Comparison of ENCODE assay signal across 10 cellular contexts in genomic region chr2:190863946-190864345, GRCh38. TPM values are rescaled to one million over a fixed set of nuclear protein-coding genes. Genes with fewer than 3 reads are reported as not detected.
DNase-seq lines count a peak whose midpoint lies in the region; ATAC-seq, FAIRE-seq and TF ChIP-seq lines count a peak whose summit lies in the region.
"Had no signal": no experiment of that assay in that cellular context is flagged by ENCODE, and none has a peak within 500 bp of the region (broad histone marks: within the 10 kb centered on the region; RNA-seq: fewer than 3 reads in every experiment).

No MANE protein-coding gene starts in this region.

- DNase-seq in EH (ENCODE audit: low read depth): peak; percentile 75
- DNase-seq in NCI-H2081 treated with DMSO at 0.1 percent for 48 hours (lab: John Stamatoyannopoulos, UW): peak; percentile 61
- no peak for DNase-seq in astrocyte (ENCODE audit: low read depth)
- DNase-seq in pancreas: peak in 1 of 6 donors; percentile 13
- no peak for DNase-seq in HPDE6-E6E7 (ENCODE audit: extremely low spot score)
- no peak for DNase-seq in activated CD8-positive, alpha-beta memory T cell treated with anti-CD3 and anti-CD28 coated beads, Interleukin-2, amount 50 U/mL, for 4 hours
- no peak for DNase-seq in NOMO-1 treated with DMSO at 0.1 percent for 48 hours (lab: John Stamatoyannopoulos, UW; ENCODE audit: unreplicated experiment)
- DNase-seq: stimulated activated CD4-positive, alpha-beta T cell treated with anti-CD3 and anti-CD28 coated beads, Interleukin-4, amount 100 ng/mL, for 1 hour had no signal

- no peak overlapping the region for H3K9ac ChIP-seq in astrocyte (ENCODE audit: low read length)
- H3K9ac ChIP-seq: neural progenitor cell had no signal

- H4K20me1 ChIP-seq in astrocyte (ENCODE audit: insufficient read depth, low read length): no peaks in the 10 kb centered on the region

- H3K4me1 Mint-ChIP-seq in astrocyte (ENCODE audit: low read depth, unreplicated experiment): peaks cover 62% of the 10 kb centered on the region

- no peak overlapping the region for H2AFZ ChIP-seq in astrocyte (ENCODE audit: low read depth, low read length)
- H2AFZ ChIP-seq: neural progenitor cell had no signal

- peaks cover 29% of the 10 kb centered on the region for H3K4me1 ChIP-seq in astrocyte (ENCODE audit: insufficient read depth, low read length)
- H3K4me1 ChIP-seq in pancreas: peaks cover 0 to 8% (median 7%) of the 10 kb centered on the region in 3 donors

- no peaks in the 10 kb centered on the region for H3K27me3 ChIP-seq in astrocyte (ENCODE audit: insufficient read depth, low read length)
- H3K27me3 ChIP-seq in pancreas: no peaks in the 10 kb centered on the region
- H3K27me3 ChIP-seq: neural progenitor cell had no signal

- no peak overlapping the region for H3K27ac ChIP-seq in astrocyte (ENCODE audit: low read depth, low read length)
- no peak overlapping the region for H3K27ac ChIP-seq in pancreas
- H3K27ac ChIP-seq: neural progenitor cell had no signal

- H3K36me3 ChIP-seq in astrocyte (ENCODE audit: insufficient read depth, low read length) (no peaks in the 10 kb centered on the region), pancreas (no peaks in the 10 kb centered on the region)
- H3K36me3 ChIP-seq: neural progenitor cell had no signal

- no peak for TF ChIP-seq CTCF in astrocyte (IDR thresholded peaks at IDR 0.05; ENCODE audit: insufficient read depth, low read depth, low read length)
- TF ChIP-seq CTCF in pancreas (IDR thresholded peaks at IDR 0.05): no peak

- no peaks in the 10 kb centered on the region for H3K79me2 ChIP-seq in astrocyte (ENCODE audit: insufficient read depth, low read length)

- peak; percentile 39 for FAIRE-seq in astrocyte (lab: Jason Lieb, UNC)
- FAIRE-seq in pancreas (lab: Jason Lieb, UNC): no peak

- H3K4me3 ChIP-seq in astrocyte (ENCODE audit: insufficient read depth, low read depth, low read length) (no peak overlapping the region), pancreas (no peak overlapping the region)
- H3K4me3 ChIP-seq: neural progenitor cell had no signal

- intact Hi-C loops in pancreas (cut with DNase I): no loop called here

- no peaks in the 10 kb centered on the region for H3K27me3 Mint-ChIP-seq in astrocyte (ENCODE audit: low read depth, unreplicated experiment)

- peaks cover 6% of the 10 kb centered on the region for H3K9me3 Mint-ChIP-seq in astrocyte (ENCODE audit: unreplicated experiment)

- H3K9me3 ChIP-seq in astrocyte (ENCODE audit: insufficient read depth, low read depth, low read length) (no peaks in the 10 kb centered on the region), pancreas (no peaks in the 10 kb centered on the region)

- H3K4me2 ChIP-seq in astrocyte (ENCODE audit: low read length): no peak overlapping the region
- H3K4me2 ChIP-seq: neural progenitor cell had no signal

- WGBS in pancreas, 2 donors: 16 to 21% methylated on average over 3 of the region's 3 CpGs

- no peaks in the 10 kb centered on the region for H3K36me3 Mint-ChIP-seq in astrocyte (ENCODE audit: low read depth, unreplicated experiment)
- H3K36me3 Mint-ChIP-seq: neural progenitor cell had no signal

- no peak overlapping the region for H3K4me3 Mint-ChIP-seq in astrocyte (ENCODE audit: unreplicated experiment)
- H3K4me3 Mint-ChIP-seq: neural progenitor cell had no signal

- peak overlapping the region; percentile 38 for H3K27ac Mint-ChIP-seq in astrocyte (ENCODE audit: unreplicated experiment)
- H3K27ac Mint-ChIP-seq: neural progenitor cell had no signal

- peak; percentile 43 to 85 (median 72) for ATAC-seq in pancreas
- ATAC-seq in GM18868 (IDR thresholded peaks at IDR 0.05; ENCODE audit: unreplicated experiment): no peak

RNA-seq across cellular contexts. Expression of gene GLS, which starts 16.7 kb away (rescaled TPM):
- total RNA-seq in astrocyte: 189 and 194 TPM in 2 replicates
- total RNA-seq in pancreas: 10 to 100 TPM; 30.4 to 84.4 (median 51.6) TPM
- 10 to 100 TPM; 20.5 to 54.3 TPM for polyA plus RNA-seq in pancreas

Comparison
In these comparisons a context has a peak if more than half of its experiments do, and no peak if none do; other contexts are left out.
1. DNase-seq: peak in EH (single experiment) and NCI-H2081 treated with DMSO at 0.1 percent for 48 hours (single experiment); none in astrocyte (single experiment), HPDE6-E6E7 (single experiment), activated CD8-positive, alpha-beta memory T cell treated with anti-CD3 and anti-CD28 coated beads, Interleukin-2, amount 50 U/mL, for 4 hours (single experiment) and NOMO-1 treated with DMSO at 0.1 percent for 48 hours (single experiment).